8 cellular contexts compared by ENCODE assay signal in the genomic region with DNA sequence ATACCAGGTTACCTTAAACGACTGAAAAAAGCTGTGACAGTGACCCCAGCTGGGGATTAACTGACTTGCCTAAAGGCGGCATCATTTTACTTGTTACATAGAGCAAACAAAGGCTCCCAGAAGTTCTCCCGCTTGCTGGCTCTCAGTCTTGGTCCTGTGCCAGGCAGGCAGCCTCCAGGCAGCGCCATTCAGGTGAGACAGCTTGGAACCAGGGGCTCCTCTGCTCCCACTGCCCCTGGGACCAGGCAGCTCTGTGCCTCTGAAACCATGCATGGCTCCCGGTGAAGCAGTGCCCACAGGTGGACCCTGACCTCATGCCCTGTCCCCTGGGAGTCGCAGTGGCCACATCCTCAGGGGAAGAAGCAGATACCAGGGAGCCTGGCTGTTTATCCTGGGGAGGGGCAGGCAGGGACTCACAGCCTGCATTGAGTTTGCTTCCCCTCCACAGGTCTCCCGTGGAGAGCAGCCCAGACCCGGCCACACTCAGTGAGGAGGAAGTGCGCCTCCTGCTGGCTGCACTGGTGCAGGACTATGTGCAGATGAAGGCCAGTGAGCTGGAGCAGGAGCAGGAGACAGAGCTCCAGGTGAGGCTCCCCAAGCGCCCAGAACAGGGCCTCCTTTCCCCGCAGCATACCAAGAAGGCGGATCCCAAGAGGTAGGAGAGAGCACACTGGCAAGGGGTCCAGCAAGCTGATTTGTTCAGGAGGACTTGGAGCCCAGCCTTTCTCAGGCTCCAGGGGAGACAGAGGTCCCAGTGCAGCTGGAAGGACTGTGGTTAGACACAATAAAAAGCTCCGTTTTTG. TPM values are rescaled to one million over a fixed set of nuclear protein-coding genes. Genes with fewer than 3 reads are reported as not detected.
DNase-seq lines count a peak whose midpoint lies in the region; ATAC-seq and TF ChIP-seq lines count a peak whose summit lies in the region.

No MANE protein-coding gene starts in this region.

- no peak overlapping the region for H3K4me3 Mint-ChIP-seq in activated CD8-positive, alpha-beta T cell treated with anti-CD3 and anti-CD28 coated beads for 36 hours
- H3K4me3 Mint-ChIP-seq in effector memory CD8-positive, alpha-beta T cell, result peak overlapping the region; percentile 7 to 33
- H3K4me3 Mint-ChIP-seq in naive thymus-derived CD4-positive, alpha-beta T cell, result peak overlapping the region in 5 of 10 donors; percentile 1 to 98 (median 12)
- H3K4me3 Mint-ChIP-seq in stimulated activated naive B cell treated with anti-CD40 and anti-IgM and Interleukin-4, amounts not matched to agents 10 μg/mL and 1 μg/mL and 100 μg/mL, for 72 hours, result no peak overlapping the region

- no peaks in the 10 kb centered on the region for H3K9me3 Mint-ChIP-seq in activated CD8-positive, alpha-beta T cell treated with anti-CD3 and anti-CD28 coated beads for 36 hours
- H3K9me3 Mint-ChIP-seq in effector memory CD8-positive, alpha-beta T cell, result no peaks in the 10 kb centered on the region
- H3K9me3 Mint-ChIP-seq in naive thymus-derived CD4-positive, alpha-beta T cell, result peaks cover 0 to 2% (median 0%) of the 10 kb centered on the region in 11 donors
- H3K9me3 Mint-ChIP-seq in stimulated activated naive B cell treated with anti-CD40 and anti-IgM and Interleukin-4, amounts not matched to agents 10 μg/mL and 1 μg/mL and 100 μg/mL, for 72 hours, result no peaks in the 10 kb centered on the region

- ATAC-seq in GM19035 (IDR thresholded peaks at IDR 0.05; ENCODE audit: unreplicated experiment) (peak; percentile 52), HG03175 (IDR thresholded peaks at IDR 0.05; ENCODE audit: unreplicated experiment) (peak; percentile 47)
- ATAC-seq in activated CD8-positive, alpha-beta T cell treated with anti-CD3 and anti-CD28 coated beads for 36 hours, result peak; percentile 59
- peak; percentile 56 for ATAC-seq in effector memory CD8-positive, alpha-beta T cell (replicated peaks)
- peak; percentile 76 for ATAC-seq in naive thymus-derived CD4-positive, alpha-beta T cell
- ATAC-seq in stimulated activated naive B cell treated with anti-CD40 and anti-IgM and Interleukin-4, amounts not matched to agents 10 μg/mL and 1 μg/mL and 100 μg/mL, for 72 hours (replicated peaks), result peak; percentile 63 to 69

- no peak overlapping the region for H3K4me3 ChIP-seq in BLaER1
- no peak overlapping the region for H3K4me3 ChIP-seq in naive thymus-derived CD4-positive, alpha-beta T cell (ENCODE audit: low read length)

- H3K4me2 ChIP-seq in BLaER1, result peak overlapping the region; percentile 98

- no peaks in the 10 kb centered on the region for H3K27me3 ChIP-seq in BLaER1
- H3K27me3 ChIP-seq in naive thymus-derived CD4-positive, alpha-beta T cell (ENCODE audit: control insufficient read depth in 2 of 2, insufficient read depth in 2 of 2, low read length in 2 of 2), result no peaks in the 10 kb centered on the region

- no peaks in the 10 kb centered on the region for H3K27me3 Mint-ChIP-seq in activated CD8-positive, alpha-beta T cell treated with anti-CD3 and anti-CD28 coated beads for 36 hours
- no peaks in the 10 kb centered on the region for H3K27me3 Mint-ChIP-seq in effector memory CD8-positive, alpha-beta T cell
- no peaks in the 10 kb centered on the region for H3K27me3 Mint-ChIP-seq in naive thymus-derived CD4-positive, alpha-beta T cell
- H3K27me3 Mint-ChIP-seq in stimulated activated naive B cell treated with anti-CD40 and anti-IgM and Interleukin-4, amounts not matched to agents 10 μg/mL and 1 μg/mL and 100 μg/mL, for 72 hours, result peaks cover 0 to 4% of the 10 kb centered on the region in 2 donors

- no peak overlapping the region for H3K27ac ChIP-seq in BLaER1
- H3K27ac ChIP-seq in naive thymus-derived CD4-positive, alpha-beta T cell (ENCODE audit: low read depth, low read length), result no peak overlapping the region

- peak; percentile 47 to 77 for DNase-seq in NCI-H524 (lab: John Stamatoyannopoulos, UW)
- peak; percentile 93 for DNase-seq in activated CD8-positive, alpha-beta T cell treated with anti-CD3 and anti-CD28 coated beads for 36 hours
- DNase-seq in effector memory CD8-positive, alpha-beta T cell, result peak; percentile 84 to 85 (median 85)
- peak; percentile 64 to 85 (median 75) for DNase-seq in naive thymus-derived CD4-positive, alpha-beta T cell
- DNase-seq in stimulated activated naive B cell treated with anti-CD40 and anti-IgM and Interleukin-4, amounts not matched to agents 10 μg/mL and 1 μg/mL and 100 μg/mL, for 72 hours, result peak; percentile 61

- peak; percentile 90 for TF ChIP-seq CTCF in activated CD8-positive, alpha-beta T cell treated with anti-CD3 and anti-CD28 coated beads for 36 hours (IDR thresholded peaks at IDR 0.05)

- intact Hi-C loops in activated CD8-positive, alpha-beta T cell treated with anti-CD3 and anti-CD28 coated beads for 36 hours (cut with micrococcal nuclease), result loop anchor here (1.0 to 5.0 kb wide), 7 partner anchors 65 to 385 kb away; partner anchors contain the start of genes CALCA, PDE3B and PSMA1
- intact Hi-C loops in naive thymus-derived CD4-positive, alpha-beta T cell (cut with micrococcal nuclease), result loop anchor here (1.0 to 10.0 kb wide), 14 partner anchors 67 to 1240 kb away; partner anchors contain the start of genes COPB1 (in 1 of the 2), FAR1 (in 1 of the 2) and SPON1 (in 1 of the 2)

- CTCF ChIA-PET in activated CD8-positive, alpha-beta T cell treated with anti-CD3 and anti-CD28 coated beads for 36 hours (lab: Charles Lee), result interaction anchor here (0.6 to 8.1 kb wide), 120 partner anchors 8 to 604 kb away, joined by 3 to 214 read pairs (median 5); partner anchors contain the start of genes CALCA, CALCB, COPB1 and CYP2R1
- CTCF ChIA-PET in naive thymus-derived CD4-positive, alpha-beta T cell (lab: Charles Lee), result interaction anchor here (0.6 to 6.4 kb wide), 64 partner anchors 8 to 1706 kb away, joined by 3 to 110 read pairs (median 4); partner anchors contain the start of genes CALCB, COPB1 and CYP2R1

- H3K4me1 Mint-ChIP-seq in activated CD8-positive, alpha-beta T cell treated with anti-CD3 and anti-CD28 coated beads for 36 hours (ENCODE audit: low read depth), result peaks cover 48% of the 10 kb centered on the region
- peaks cover 30 to 32% of the 10 kb centered on the region in 2 donors for H3K4me1 Mint-ChIP-seq in effector memory CD8-positive, alpha-beta T cell (ENCODE audit: low read depth in 2 of 2)
- H3K4me1 Mint-ChIP-seq in naive thymus-derived CD4-positive, alpha-beta T cell, result peaks cover 26 to 54% (median 43%) of the 10 kb centered on the region in 7 donors
- peaks cover 28 to 40% of the 10 kb centered on the region in 2 donors for H3K4me1 Mint-ChIP-seq in stimulated activated naive B cell treated with anti-CD40 and anti-IgM and Interleukin-4, amounts not matched to agents 10 μg/mL and 1 μg/mL and 100 μg/mL, for 72 hours

- no peaks in the 10 kb centered on the region for H3K9me3 ChIP-seq in BLaER1
- no peaks in the 10 kb centered on the region for H3K9me3 ChIP-seq in naive thymus-derived CD4-positive, alpha-beta T cell (ENCODE audit: control insufficient read depth in 2 of 3, low read length in 3 of 3)

- H3K9ac ChIP-seq in BLaER1, result no peak overlapping the region

- POLR2A ChIA-PET in activated CD8-positive, alpha-beta T cell treated with anti-CD3 and anti-CD28 coated beads for 36 hours (lab: Charles Lee), result interaction anchor here (0.6 to 4.3 kb wide), 8 partner anchors 12 to 1628 kb away, joined by 3 to 23 read pairs (median 4); partner anchors contain the start of genes PDE3B and PSMA1
- POLR2A ChIA-PET in naive thymus-derived CD4-positive, alpha-beta T cell (lab: Charles Lee), result interaction anchor here (0.7 to 1.8 kb wide), 8 partner anchors 16 to 387 kb away, joined by 3 to 9 read pairs (median 4); partner anchors contain the start of gene CYP2R1

- H3K4me1 ChIP-seq in BLaER1, result peaks cover 46% of the 10 kb centered on the region
- H3K4me1 ChIP-seq in naive thymus-derived CD4-positive, alpha-beta T cell (ENCODE audit: control insufficient read depth in 2 of 2, insufficient read depth in 2 of 2, low read length in 2 of 2), result peaks cover 0 to 9% of the 10 kb centered on the region in 2 donors

- no peaks in the 10 kb centered on the region for H3K36me3 ChIP-seq in BLaER1
- H3K36me3 ChIP-seq in naive thymus-derived CD4-positive, alpha-beta T cell (ENCODE audit: control insufficient read depth in 2 of 3, insufficient read depth in 3 of 3, low read length in 3 of 3), result peaks cover 0 to 5% (median 0%) of the 10 kb centered on the region in 3 experiments

- H3K36me3 Mint-ChIP-seq in activated CD8-positive, alpha-beta T cell treated with anti-CD3 and anti-CD28 coated beads for 36 hours (ENCODE audit: low read depth), result no peaks in the 10 kb centered on the region
- peaks cover 19% of the 10 kb centered on the region for H3K36me3 Mint-ChIP-seq in effector memory CD8-positive, alpha-beta T cell (ENCODE audit: insufficient read depth)
- no peaks in the 10 kb centered on the region for H3K36me3 Mint-ChIP-seq in naive thymus-derived CD4-positive, alpha-beta T cell
- H3K36me3 Mint-ChIP-seq in stimulated activated naive B cell treated with anti-CD40 and anti-IgM and Interleukin-4, amounts not matched to agents 10 μg/mL and 1 μg/mL and 100 μg/mL, for 72 hours, result no peaks in the 10 kb centered on the region

- 0 out of 2 replicates have a peak, but pooled peaks cover 5% of the 10 kb centered on the region for H4K20me1 ChIP-seq in BLaER1

- no peak overlapping the region for H3K27ac Mint-ChIP-seq in activated CD8-positive, alpha-beta T cell treated with anti-CD3 and anti-CD28 coated beads for 36 hours
- peak overlapping the region in 1 of 2 donors; percentile 79 for H3K27ac Mint-ChIP-seq in effector memory CD8-positive, alpha-beta T cell
- H3K27ac Mint-ChIP-seq in naive thymus-derived CD4-positive, alpha-beta T cell, result peak overlapping the region in 8 of 9 donors; percentile 19 to 94 (median 73)
- no peak overlapping the region for H3K27ac Mint-ChIP-seq in stimulated activated naive B cell treated with anti-CD40 and anti-IgM and Interleukin-4, amounts not matched to agents 10 μg/mL and 1 μg/mL and 100 μg/mL, for 72 hours

RNA-seq across cellular contexts. Expression of gene CYP2R1, which starts 15.6 kb away (rescaled TPM):
- 10 to 100 TPM; 12.9 to 13.9 TPM for total RNA-seq in activated CD8-positive, alpha-beta T cell treated with anti-CD3 and anti-CD28 coated beads for 36 hours
- total RNA-seq in naive thymus-derived CD4-positive, alpha-beta T cell, result 10 to 100 TPM; 13.3 to 18.6 (median 14.7) TPM
- polyA plus RNA-seq in naive thymus-derived CD4-positive, alpha-beta T cell, result 10 to 100 TPM; 18.2 to 19.1 TPM

Comparison
In these comparisons a context has a peak if more than half of its experiments do, and no peak if none do; other contexts are left out.
1. H3K27ac Mint-ChIP-seq: peak in naive thymus-derived CD4-positive, alpha-beta T cell (8 of 9); none in activated CD8-positive, alpha-beta T cell treated with anti-CD3 and anti-CD28 coated beads for 36 hours (single experiment) and stimulated activated naive B cell treated with anti-CD40 and anti-IgM and Interleukin-4, amounts not matched to agents 10 μg/mL and 1 μg/mL and 100 μg/mL, for 72 hours (single experiment).
2. H3K4me3 Mint-ChIP-seq: peak in effector memory CD8-positive, alpha-beta T cell (2 of 2); none in activated CD8-positive, alpha-beta T cell treated with anti-CD3 and anti-CD28 coated beads for 36 hours (single experiment) and stimulated activated naive B cell treated with anti-CD40 and anti-IgM and Interleukin-4, amounts not matched to agents 10 μg/mL and 1 μg/mL and 100 μg/mL, for 72 hours (0 of 2).
3. Peak in every context shown above with its lines, with median percentiles within 50 percentile points of each other: ATAC-seq and DNase-seq.